Comparison of ENCODE assay signal across 11 cellular contexts in the genomic region with DNA sequence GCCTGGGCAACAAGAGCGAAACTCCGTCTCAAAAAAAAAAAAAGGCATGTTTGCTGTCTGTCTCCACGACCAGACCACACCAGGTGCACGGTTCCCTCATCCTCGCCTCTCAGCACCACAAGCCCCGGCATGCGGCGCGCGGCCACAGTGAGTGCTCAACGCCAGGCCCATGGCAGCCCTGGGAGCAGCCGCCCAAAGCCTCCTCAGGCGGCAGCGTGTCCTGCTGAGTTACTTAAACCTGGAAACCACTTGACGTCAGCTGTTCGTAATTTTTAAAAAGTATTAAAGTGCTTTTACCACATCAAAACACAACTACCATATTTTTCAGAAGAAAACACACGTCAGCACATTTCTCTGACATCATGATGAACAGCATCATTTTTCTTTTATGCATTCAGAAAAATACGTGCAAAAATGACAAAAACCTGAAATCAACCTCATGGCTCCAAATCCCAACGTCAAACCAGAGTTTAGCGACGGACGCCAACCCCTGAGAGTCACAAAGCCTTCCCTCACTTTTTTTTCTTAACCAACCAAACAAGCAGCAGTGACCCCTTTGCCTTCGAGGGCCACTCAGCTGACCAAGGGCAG. TPM values are rescaled to one million over a fixed set of nuclear protein-coding genes. Genes with fewer than 3 reads are reported as not detected.
DNase-seq lines count a peak whose midpoint lies in the region; ATAC-seq and TF ChIP-seq lines count a peak whose summit lies in the region.
"Had no signal": no experiment of that assay in that cellular context is flagged by ENCODE, and none has a peak within 500 bp of the region (broad histone marks: within the 10 kb centered on the region; RNA-seq: fewer than 3 reads in every experiment).

No MANE protein-coding gene starts in this region.

- BruUV-seq in Caco-2 (replicated peaks; lab: Mats Ljungman, UMichigan) = TSS peak; percentile 50

- peaks cover 22% of the 10 kb centered on the region for H3F3A ChIP-seq in neural progenitor cell (ENCODE audit: low read depth)

- peaks cover 33% of the 10 kb centered on the region for H4K20me1 ChIP-seq in neural progenitor cell (ENCODE audit: low read depth)

- H3K27ac Mint-ChIP-seq in Caco-2 (ENCODE audit: unreplicated experiment) (peak overlapping the region; percentile 97), neural progenitor cell (peak overlapping the region; percentile 81)

- peaks cover 15% of the 10 kb centered on the region for H3K4me1 Mint-ChIP-seq in Caco-2 (ENCODE audit: low read depth, unreplicated experiment)
- peaks cover 33% of the 10 kb centered on the region for H3K4me1 Mint-ChIP-seq in neural progenitor cell

- no peaks in the 10 kb centered on the region for H3K27me3 Mint-ChIP-seq in Caco-2 (ENCODE audit: insufficient read depth, unreplicated experiment)
- H3K27me3 Mint-ChIP-seq in neural progenitor cell (ENCODE audit: insufficient read depth, low read depth) = peaks cover 6% of the 10 kb centered on the region

- intact Hi-C loops in Caco-2 (cut with micrococcal nuclease; ENCODE audit: unreplicated experiment) = loop anchor here (10.0 kb wide), 1 partner anchor 128 kb away; a partner anchor contains a TSS

- peaks cover 5% of the 10 kb centered on the region; the same call in 1 of the 2 replicates for H3K36me3 ChIP-seq in Caco-2 (ENCODE audit: control insufficient read depth, insufficient read depth, low read length)
- H3K36me3 ChIP-seq in neural progenitor cell = no peaks in the 10 kb centered on the region

- CTCF ChIA-PET in Caco-2 (lab: Charles Lee) = interaction anchor here (0.8 kb wide), 1 partner anchor 138 kb away, joined by 9 read pairs; no protein-coding TSS in a partner anchor

- peak overlapping the region; percentile 67 for H3K4me2 ChIP-seq in neural progenitor cell

- H2AFZ ChIP-seq in neural progenitor cell (replicated peaks) = no peak overlapping the region

- H3K9me3 Mint-ChIP-seq in Caco-2 (ENCODE audit: unreplicated experiment) (no peaks in the 10 kb centered on the region), neural progenitor cell (peaks cover 2% of the 10 kb centered on the region)

- H3K4me1 ChIP-seq in Caco-2 (peaks cover 10% of the 10 kb centered on the region), neural progenitor cell (peaks cover 22% of the 10 kb centered on the region)

- H3K9me3 ChIP-seq in Caco-2 (no peaks in the 10 kb centered on the region), neural progenitor cell (ENCODE audit: low read depth) (no peaks in the 10 kb centered on the region)

- peak overlapping the region; percentile 86 for H3K4me3 Mint-ChIP-seq in Caco-2 (ENCODE audit: unreplicated experiment)
- peak overlapping the region; percentile 86 for H3K4me3 Mint-ChIP-seq in neural progenitor cell

- H3K36me3 Mint-ChIP-seq in Caco-2 (ENCODE audit: insufficient read depth, unreplicated experiment) (peaks cover 58% of the 10 kb centered on the region), neural progenitor cell (peaks cover 13% of the 10 kb centered on the region)

- peak overlapping the region; percentile 7 for H3K27ac ChIP-seq in neural progenitor cell

- peaks cover 66% of the 10 kb centered on the region for H3K79me2 ChIP-seq in neural progenitor cell (ENCODE audit: low read depth)

- H3K27me3 ChIP-seq in Caco-2 (replicated peaks; ENCODE audit: control insufficient read depth, insufficient read depth, low read length) (no peaks in the 10 kb centered on the region), neural progenitor cell (no peaks in the 10 kb centered on the region)

- DNase-seq in Caco-2 (no peak), NCI-H2107 treated with DMSO at 0.1 percent for 48 hours (lab: John Stamatoyannopoulos, UW; ENCODE audit: unreplicated experiment) (peak; percentile 45), neural progenitor cell (ENCODE audit: low spot score) (no peak), NCI-H2029 treated with DMSO at 0.1 percent for 48 hours (lab: John Stamatoyannopoulos, UW) (no peak), islet precursor cell (no peak)
- DNase-seq in central memory CD4-positive, alpha-beta T cell = peak; percentile 92
- no peak for DNase-seq in stimulated activated CD4-positive, alpha-beta T cell treated with anti-CD3 and anti-CD28 coated beads, Interleukin-4, amount 100 ng/mL, for 24 hours
- DNase-seq: KG1; stimulated activated CD8-positive, alpha-beta memory T cell treated with anti-CD3 and anti-CD28 coated beads, Interleukin-4, amount 100 ng/mL, for 48 hours had no signal

- POLR2A ChIA-PET in Caco-2 (lab: Charles Lee) = interaction anchor here (0.6 kb wide), 1 partner anchor 117 kb away, joined by 4 read pairs; a partner anchor contains a TSS

- no peak for TF ChIP-seq CTCF in Caco-2 (IDR thresholded peaks at IDR 0.05; ENCODE audit: insufficient read depth in 1 of 2, low read depth in 1 of 2, low read length in 1 of 2, severe bottlenecking in 1 of 2, unreplicated experiment in 1 of 2)
- no peak for TF ChIP-seq CTCF in neural progenitor cell (IDR thresholded peaks at IDR 0.05)

- no peak overlapping the region for H3K9ac ChIP-seq in neural progenitor cell

- ATAC-seq in HG02623 (IDR thresholded peaks at IDR 0.05; ENCODE audit: unreplicated experiment) = no peak

- H3K4me3 ChIP-seq in Caco-2 (ENCODE audit: low read depth, low read length) (no peak overlapping the region), neural progenitor cell (peak overlapping the region; percentile 77)

RNA-seq across cellular contexts. Expression of a gene that starts 2.1 kb away (rescaled TPM):
- total RNA-seq in Caco-2 (2022) (50.6 and 56.6 TPM in 2 replicates), neural progenitor cell (ENCODE audit: low replicate concordance) (38.4 and 66.4 TPM in 2 replicates)

RNA-seq across cellular contexts. Expression of a gene that starts 2.7 kb away (rescaled TPM):
- 70.3 and 74.7 TPM in 2 replicates for total RNA-seq in Caco-2 (2022)
- 38.7 and 42.7 TPM in 2 replicates for total RNA-seq in neural progenitor cell (ENCODE audit: low replicate concordance)

RNA-seq across cellular contexts. Expression of a gene that starts 13.1 kb away (rescaled TPM):
- total RNA-seq in Caco-2 (2022) (203 and 224 TPM in 2 replicates), neural progenitor cell (ENCODE audit: low replicate concordance) (3.3 and 11.0 TPM in 2 replicates)

RNA-seq across cellular contexts. Expression of a gene that starts 54.3 kb away (rescaled TPM):
- total RNA-seq in Caco-2 (2022) (293 and 300 TPM in 2 replicates), neural progenitor cell (ENCODE audit: low replicate concordance) (101 and 114 TPM in 2 replicates)

RNA-seq across cellular contexts. Expression of a gene that starts 55.9 kb away (rescaled TPM):
- total RNA-seq in Caco-2 (2022) (1.0 and 1.1 TPM in 2 replicates), neural progenitor cell (ENCODE audit: low replicate concordance) (0.97 and 6.6 TPM in 2 replicates)
- total RNA-seq: lung microvascular endothelial cell had no signal

Comparison
In these comparisons a context has a peak if more than half of its experiments do, and no peak if none do; other contexts are left out.
1. DNase-seq: peak in NCI-H2107 treated with DMSO at 0.1 percent for 48 hours (single experiment) and central memory CD4-positive, alpha-beta T cell (single experiment); none in Caco-2 (0 of 2), neural progenitor cell (single experiment), NCI-H2029 treated with DMSO at 0.1 percent for 48 hours (single experiment), stimulated activated CD4-positive, alpha-beta T cell treated with anti-CD3 and anti-CD28 coated beads, Interleukin-4, amount 100 ng/mL, for 24 hours (single experiment) and islet precursor cell (single experiment).
2. RNA of a gene that starts 13.1 kb away (total RNA-seq): 203 to 224 TPM in Caco-2; 3.3 to 11.0 TPM in neural progenitor cell; every median in the first group is over 10 times any median in the second.